In the genomic region with DNA sequence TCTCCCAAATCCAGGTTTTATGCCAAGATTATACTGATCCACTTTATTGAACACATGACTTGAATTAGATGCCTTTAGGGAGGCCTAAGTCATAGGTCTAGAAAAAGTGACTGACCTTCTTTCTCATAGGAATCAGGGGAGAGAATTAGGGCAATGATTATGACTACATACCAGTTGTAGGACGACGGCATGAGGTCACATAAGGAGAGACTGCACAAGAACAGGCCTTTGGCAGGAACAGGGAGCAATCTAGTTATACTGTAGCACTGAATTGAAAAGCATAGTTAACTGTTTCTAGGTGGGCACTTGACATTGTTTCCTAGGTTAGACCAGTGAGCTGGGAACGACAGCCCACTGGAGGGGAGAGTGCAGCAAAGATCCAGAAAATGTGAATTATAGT, we compare ENCODE assay signal across 23 cellular contexts.
"Had no signal": no experiment of that assay in that cellular context is flagged by ENCODE, and none has a peak within 500 bp of the region (broad histone marks: within the 10 kb centered on the region; RNA-seq: fewer than 3 reads in every experiment).

No MANE protein-coding gene starts in this region.

- H3K27me3 Mint-ChIP-seq: naive B cell; progenitor cell of endocrine pancreas; stimulated activated naive B cell treated with anti-CD40 and anti-IgM and Interleukin-4, amounts not matched to agents 10 μg/mL and 1 μg/mL and 100 μg/mL, for 72 hours; stimulated activated naive CD8-positive, alpha-beta T cell treated with anti-CD3 and anti-CD28 coated beads, Interleukin-15, amount 100 ng/mL, for 72 hours had no signal

- DNase-seq: effector memory CD4-positive, alpha-beta T cell; glutamatergic neuron; kidney glomerular epithelial cell; lower lobe of right lung; mesendoderm; naive B cell; occipital lobe; pancreas; stimulated activated CD4-positive, alpha-beta T cell treated with anti-CD3 and anti-CD28 coated beads, Interleukin-2, amount 100 ng/mL, for 24 hours; stimulated activated CD4-positive, alpha-beta T cell treated with anti-CD3 and anti-CD28 coated beads, Interleukin-4, amount 100 ng/mL, for 4 hours; stimulated activated naive B cell treated with anti-CD40 and anti-IgM and Interleukin-4, amounts not matched to agents 10 μg/mL and 1 μg/mL and 100 μg/mL, for 72 hours; stimulated activated naive CD8-positive, alpha-beta T cell treated with anti-CD3 and anti-CD28 coated beads, Interleukin-15, amount 100 ng/mL, for 72 hours; testis; upper lobe of right lung had no signal

- H3K27ac ChIP-seq: gastroesophageal sphincter, hepatocyte, lower lobe of right lung, pancreas, skin epidermis, testis, tibial nerve, upper lobe of right lung, vagina had no signal

- FAIRE-seq: pancreas had no signal

- H3K27ac Mint-ChIP-seq: nephron; progenitor cell of endocrine pancreas; stimulated activated naive B cell treated with anti-CD40 and anti-IgM and Interleukin-4, amounts not matched to agents 10 μg/mL and 1 μg/mL and 100 μg/mL, for 72 hours; stimulated activated naive CD8-positive, alpha-beta T cell treated with anti-CD3 and anti-CD28 coated beads, Interleukin-15, amount 100 ng/mL, for 72 hours had no signal

- ATAC-seq: esophagus mucosa; gastroesophageal sphincter; lower lobe of right lung; pancreas; sciatic nerve; stimulated activated naive B cell treated with anti-CD40 and anti-IgM and Interleukin-4, amounts not matched to agents 10 μg/mL and 1 μg/mL and 100 μg/mL, for 72 hours; stimulated activated naive CD8-positive, alpha-beta T cell treated with anti-CD3 and anti-CD28 coated beads, Interleukin-15, amount 100 ng/mL, for 72 hours; upper lobe of right lung had no signal

- H3K4me3 ChIP-seq: gastroesophageal sphincter, hepatocyte, lower lobe of right lung, pancreas, skin epidermis, testis, tibial nerve, upper lobe of right lung, vagina had no signal

- H3K4me1 ChIP-seq: pancreas had no signal

- H3K9me3 Mint-ChIP-seq: nephron; stimulated activated naive CD8-positive, alpha-beta T cell treated with anti-CD3 and anti-CD28 coated beads, Interleukin-15, amount 100 ng/mL, for 72 hours had no signal

- H3K4me2 ChIP-seq: hepatocyte had no signal

- H2AFZ ChIP-seq: hepatocyte had no signal

- H3K9me3 ChIP-seq: gastroesophageal sphincter, lower lobe of right lung, pancreas, testis, tibial nerve, upper lobe of right lung, vagina had no signal

- H3K4me1 Mint-ChIP-seq: nephron had no signal

- H3K27me3 ChIP-seq: gastroesophageal sphincter, hepatocyte, pancreas, testis, tibial nerve, upper lobe of right lung, vagina had no signal

- H3K4me3 Mint-ChIP-seq: naive B cell; nephron; stimulated activated naive B cell treated with anti-CD40 and anti-IgM and Interleukin-4, amounts not matched to agents 10 μg/mL and 1 μg/mL and 100 μg/mL, for 72 hours; stimulated activated naive CD8-positive, alpha-beta T cell treated with anti-CD3 and anti-CD28 coated beads, Interleukin-15, amount 100 ng/mL, for 72 hours had no signal

- H3K36me3 ChIP-seq: pancreas had no signal
